In the genomic region with DNA sequence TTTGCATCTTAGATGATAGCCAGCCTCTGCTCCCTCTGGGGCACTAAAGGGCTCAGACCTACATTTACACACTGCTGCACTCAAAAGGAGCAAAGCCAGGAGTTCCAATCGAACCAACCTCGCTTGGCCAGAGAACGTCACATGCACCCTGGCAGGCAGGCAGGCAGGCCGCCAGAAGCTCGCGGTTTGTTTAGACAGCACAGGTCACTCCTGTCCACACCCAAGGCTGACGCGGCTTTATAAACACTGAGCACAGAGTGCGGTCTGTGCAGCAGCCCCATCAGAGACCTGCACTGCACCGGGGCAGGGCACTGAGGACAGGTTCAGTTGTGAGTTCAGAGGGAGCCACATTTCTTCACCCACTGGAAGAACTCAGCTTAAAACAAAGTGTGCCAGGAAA, we compare ENCODE assay signal across 8 cellular contexts.
DNase-seq lines count a peak whose midpoint lies in the region; ATAC-seq and TF ChIP-seq lines count a peak whose summit lies in the region.

No MANE protein-coding gene starts in this region.

- ATAC-seq in Right ventricle myocardium inferior (peak; percentile 93), GM21529 (IDR thresholded peaks at IDR 0.05; ENCODE audit: unreplicated experiment) (no peak), HG03039 (IDR thresholded peaks at IDR 0.05; ENCODE audit: unreplicated experiment) (no peak)

- peak; percentile 83 for DNase-seq in Right ventricle myocardium inferior (ENCODE audit: missing footprints)
- DNase-seq in right atrium auricular region (ENCODE audit: low spot score), result no peak
- DNase-seq in astrocyte of the hippocampus (ENCODE audit: low read depth, low spot score), result peak; percentile 90
- peak; percentile 48 for DNase-seq in kidney glomerular epithelial cell (lab: John Stamatoyannopoulos, UW)
- no peak for DNase-seq in GM23248
- no peak for DNase-seq in UCSD-AML1 (lab: John Stamatoyannopoulos, UW; ENCODE audit: unreplicated experiment)

- no peak for TF ChIP-seq CTCF in right atrium auricular region (IDR thresholded peaks at IDR 0.05)

- no peaks in the 10 kb centered on the region for H3K27me3 ChIP-seq in right atrium auricular region
- no peaks in the 10 kb centered on the region for H3K27me3 ChIP-seq in GM23248 (replicated peaks; ENCODE audit: insufficient read depth)

- H2AFZ ChIP-seq in GM23248, result no peak overlapping the region

- H3K27ac ChIP-seq in right atrium auricular region (no peak overlapping the region), GM23248 (no peak overlapping the region)

- no peak overlapping the region for H3K4me2 ChIP-seq in GM23248 (ENCODE audit: unreplicated experiment)

- H3K9me3 ChIP-seq in right atrium auricular region, result peaks cover 0 to 6% of the 10 kb centered on the region in 2 donors
- H3K9me3 ChIP-seq in GM23248 (ENCODE audit: low read depth), result no peaks in the 10 kb centered on the region

- no peak overlapping the region for H3K9ac ChIP-seq in GM23248

- H3F3A ChIP-seq in GM23248 (ENCODE audit: insufficient read depth), result no peaks in the 10 kb centered on the region

- H3K79me2 ChIP-seq in GM23248 (ENCODE audit: insufficient read depth), result no peaks in the 10 kb centered on the region

- WGBS in GM23248 (ENCODE audit: low coverage in 1 of 2, low lambda C conversion rate in 2 of 2, missing lambda C conversion rate in 2 of 2), 2 experiments, result 94 to 100% methylated on average over 9 to 10 of the region's 10 CpGs

- H3K4me1 ChIP-seq in right atrium auricular region, result no peaks in the 10 kb centered on the region
- no peaks in the 10 kb centered on the region for H3K4me1 ChIP-seq in GM23248 (ENCODE audit: insufficient read depth)

- intact Hi-C loops in Right ventricle myocardium inferior (cut with DNase I), result no loop called here

- no peaks in the 10 kb centered on the region for H4K20me1 ChIP-seq in GM23248 (ENCODE audit: insufficient read depth)

- H3K4me3 ChIP-seq in right atrium auricular region (no peak overlapping the region), GM23248 (no peak overlapping the region)

- H3K9me2 ChIP-seq in GM23248 (ENCODE audit: insufficient read depth), result no peaks in the 10 kb centered on the region

- in situ Hi-C loops in GM23248 (cut with MboI), result no loop called here

- H3K36me3 ChIP-seq in right atrium auricular region (no peaks in the 10 kb centered on the region), GM23248 (ENCODE audit: low read depth) (no peaks in the 10 kb centered on the region)

Comparison
In these comparisons a context has a peak if more than half of its experiments do, and no peak if none do; other contexts are left out.
1. DNase-seq: peak in Right ventricle myocardium inferior (single experiment), astrocyte of the hippocampus (single experiment) and kidney glomerular epithelial cell (single experiment); none in right atrium auricular region (single experiment), GM23248 (single experiment) and UCSD-AML1 (single experiment).